In the genomic region with DNA sequence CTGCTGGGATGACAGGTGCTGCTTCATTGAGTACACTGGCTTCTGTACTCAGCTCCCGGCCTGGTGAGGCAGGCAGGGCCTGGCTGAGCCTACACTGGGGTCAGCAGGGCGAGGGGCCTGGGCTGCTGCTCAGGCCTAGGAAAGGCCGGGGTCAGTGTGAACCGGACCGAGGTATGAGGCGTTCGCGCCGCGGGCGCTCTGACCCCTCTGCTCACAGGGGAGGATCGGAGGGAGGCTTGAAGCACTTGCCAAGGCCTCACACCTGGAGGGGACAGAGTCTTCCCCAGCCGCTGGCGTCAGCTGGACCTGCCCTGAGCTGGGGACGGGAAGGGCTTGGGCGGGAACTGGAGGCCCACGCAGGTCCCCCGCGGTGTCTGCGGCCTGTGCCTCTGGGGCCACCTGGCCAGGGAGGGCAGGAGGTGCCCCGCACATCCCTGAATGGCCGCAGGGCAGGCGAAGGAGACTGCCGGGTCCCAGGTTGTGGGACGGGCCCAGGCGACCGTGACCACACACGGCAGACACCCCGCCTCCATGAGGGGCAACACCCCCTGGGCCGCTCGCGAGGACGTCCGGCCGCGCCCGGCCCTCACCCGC, we compare ENCODE assay signal across 8 cellular contexts. TPM values are rescaled to one million over a fixed set of nuclear protein-coding genes. Genes with fewer than 3 reads are reported as not detected.
A peak's percentile ranks its signal among the peaks of the same experiment; 100 is the strongest.
DNase-seq lines count a peak whose midpoint lies in the region; ATAC-seq and TF ChIP-seq lines count a peak whose summit lies in the region.

No MANE protein-coding gene starts in this region.

- no peaks in the 10 kb centered on the region; the same call in 1 of the 2 replicates for H3K9me3 ChIP-seq in AG04450 (ENCODE audit: control insufficient read depth, insufficient read depth, low read length)
- H3K9me3 ChIP-seq in fibroblast of lung (ENCODE audit: control insufficient read depth, insufficient read depth, low read depth, low read length), result no peaks in the 10 kb centered on the region

- peak overlapping the region; percentile 90 for H3K9ac ChIP-seq in fibroblast of lung (ENCODE audit: insufficient read depth, low read length)

- H3K4me1 Mint-ChIP-seq in T-cell (peaks cover 28 to 45% (median 34%) of the 10 kb centered on the region in 3 donors), progenitor cell of endocrine pancreas (ENCODE audit: low read depth) (peaks cover 9% of the 10 kb centered on the region)

- H3K36me3 Mint-ChIP-seq in T-cell (peaks cover 4% of the 10 kb centered on the region), progenitor cell of endocrine pancreas (ENCODE audit: insufficient read depth) (peaks cover 2% of the 10 kb centered on the region)

- peak overlapping the region; percentile 75 for H3K4me2 ChIP-seq in fibroblast of lung (ENCODE audit: extremely low read depth, insufficient read depth, low read length)

- no peaks in the 10 kb centered on the region for H4K20me1 ChIP-seq in fibroblast of lung (ENCODE audit: control insufficient read depth, extremely low read depth, insufficient read depth, low read length)

- POLR2A ChIA-PET in AG04450 (lab: Yijun Ruan, JAX), result no interaction called here
- POLR2A ChIA-PET in T-cell (lab: Charles Lee), result no interaction called here

- no peak for TF ChIP-seq CTCF in AG04450 (IDR thresholded peaks at IDR 0.05; ENCODE audit: low read depth, low read length)
- TF ChIP-seq CTCF in fibroblast of lung (conservative IDR thresholded peaks at IDR 0.05 in 1 of 2, IDR thresholded peaks at IDR 0.05 in 1 of 2; ENCODE audit: low read depth in 1 of 2, low read length in 2 of 2), result no peak
- no peak for TF ChIP-seq CTCF in progenitor cell of endocrine pancreas (IDR thresholded peaks at IDR 0.05; ENCODE audit: unreplicated experiment)

- peak overlapping the region; percentile 39 to 79 for H3K27ac Mint-ChIP-seq in T-cell
- H3K27ac Mint-ChIP-seq in progenitor cell of endocrine pancreas, result peak overlapping the region; percentile 92

- H2AFZ ChIP-seq in fibroblast of lung (ENCODE audit: low read length), result peak overlapping the region; percentile 65

- H3K79me2 ChIP-seq in fibroblast of lung (ENCODE audit: control insufficient read depth, insufficient read depth, low read length), result peaks cover 5% of the 10 kb centered on the region

- H3K27me3 ChIP-seq in AG04450 (ENCODE audit: control insufficient read depth, insufficient read depth, low read length) (no peaks in the 10 kb centered on the region), fibroblast of lung (ENCODE audit: control insufficient read depth, insufficient read depth, low read length) (no peaks in the 10 kb centered on the region)

- H3K4me3 ChIP-seq in AG04450 (ENCODE audit: low read depth, low read length) (peak overlapping the region; percentile 87), fibroblast of lung (replicated peaks in 1 of 4; ENCODE audit: control extremely low read depth in 1 of 4, insufficient read depth in 1 of 4, low read depth in 3 of 4, low read length in 4 of 4) (peak overlapping the region; percentile 67 to 83 (median 82))

- CTCF ChIA-PET in AG04450 (lab: Charles Lee), result interaction anchor here (1.3 kb wide), 1 partner anchor 217 kb away, joined by 4 read pairs; a partner anchor contains a TSS
- CTCF ChIA-PET in T-cell (lab: Charles Lee), result no interaction called here

- H3K27ac ChIP-seq in AG04450 (ENCODE audit: low read depth, low read length) (peak overlapping the region; percentile 21), fibroblast of lung (ENCODE audit: insufficient read depth, low read length) (peak overlapping the region; percentile 90)

- H3K27me3 Mint-ChIP-seq in T-cell (no peaks in the 10 kb centered on the region), progenitor cell of endocrine pancreas (peaks cover 12% of the 10 kb centered on the region)

- peaks cover 6% of the 10 kb centered on the region for H3K4me1 ChIP-seq in fibroblast of lung (ENCODE audit: control insufficient read depth, extremely low read depth, insufficient read depth, low read length)

- no peak for DNase-seq in AG04450 (ENCODE audit: low read depth, low spot score)
- peak in 3 of 34 experiments; percentile 11 to 13 (median 13) for DNase-seq in T-cell
- peak in 1 of 2 donors; percentile 17 for DNase-seq in fibroblast of lung (ENCODE audit: low read depth in 2 of 2)
- DNase-seq in progenitor cell of endocrine pancreas (ENCODE audit: low spot score, unreplicated experiment), result no peak
- no peak for DNase-seq in NCI-H1092 treated with DMSO at 0.1 percent for 48 hours (lab: John Stamatoyannopoulos, UW)
- no peak for DNase-seq in medulla oblongata (ENCODE audit: extremely low spot score)

- H3K4me3 Mint-ChIP-seq in T-cell (peak overlapping the region; percentile 79 to 84 (median 80)), progenitor cell of endocrine pancreas (ENCODE audit: low read depth) (peak overlapping the region; percentile 84)

- H3K36me3 ChIP-seq in fibroblast of lung (ENCODE audit: control insufficient read depth, insufficient read depth, low read length), result peaks cover 9% of the 10 kb centered on the region

- ATAC-seq in GM18870 (IDR thresholded peaks at IDR 0.05; ENCODE audit: unreplicated experiment) (peak; percentile 9), HG03066 (IDR thresholded peaks at IDR 0.05; ENCODE audit: low read depth, unreplicated experiment) (peak; percentile 15), T-cell (replicated peaks in 1 of 4) (peak; percentile 20 to 33 (median 26))

- H3K9me3 Mint-ChIP-seq in T-cell, result no peaks in the 10 kb centered on the region
- H3K9me3 Mint-ChIP-seq in progenitor cell of endocrine pancreas (ENCODE audit: low read depth), result no peaks in the 10 kb centered on the region

RNA-seq across cellular contexts. Expression of a gene that starts 0.5 kb away (rescaled TPM):
- polyA plus RNA-seq in AG04450 (2011; rRNA removed) (11.9 and 14.4 TPM in 2 replicates), fibroblast of lung (15.4 and 19.0 TPM in 2 replicates)
- 9.0 and 9.1 TPM in 2 replicates for polyA minus RNA-seq in AG04450 (2011; rRNA and poly(A)+ RNA removed)
- total RNA-seq in T-cell (10 to 100 TPM; 11.7 to 13.2 (median 12.2) TPM), fibroblast of lung (31.6 and 33.4 TPM in 2 replicates), progenitor cell of endocrine pancreas (27.5 and 27.6 TPM in 2 replicates)
- 16.0 and 24.6 TPM in 2 replicates for polyA plus RNA-seq in fibroblast of lung (2012)
- 7.5 and 12.7 TPM in 2 replicates for polyA minus RNA-seq in fibroblast of lung (ENCODE audit: low replicate concordance)

RNA-seq across cellular contexts. Expression of a gene that starts 20.3 kb away (rescaled TPM):
- polyA plus RNA-seq in AG04450 (2011; rRNA removed), result 312 and 324 TPM in 2 replicates
- polyA minus RNA-seq in AG04450 (2011; rRNA and poly(A)+ RNA removed), result 243 and 249 TPM in 2 replicates
- 100 to 1,000 TPM in 3 of 5 donors, 10 to 100 TPM in 2; 84.3 to 129 (median 125) TPM for total RNA-seq in T-cell
- 58.3 and 76.1 TPM in 2 replicates for total RNA-seq in fibroblast of lung
- polyA plus RNA-seq in fibroblast of lung, result 271 TPM in 2 replicates
- polyA plus RNA-seq in fibroblast of lung (2012), result 197 and 217 TPM in 2 replicates
- polyA minus RNA-seq in fibroblast of lung (ENCODE audit: low replicate concordance), result 197 and 247 TPM in 2 replicates
- total RNA-seq in progenitor cell of endocrine pancreas, result 93.6 and 99.3 TPM in 2 replicates

RNA-seq across cellular contexts. Expression of a gene that starts 20.5 kb away (rescaled TPM):
- polyA plus RNA-seq in AG04450 (2011; rRNA removed) (3.0 and 3.6 TPM in 2 replicates), fibroblast of lung (3.5 and 3.9 TPM in 2 replicates)
- polyA minus RNA-seq in AG04450 (2011; rRNA and poly(A)+ RNA removed), result 8.1 and 11.0 TPM in 2 replicates
- total RNA-seq in T-cell (10 to 100 TPM in 3 of 5 donors, 1 to 10 TPM in 2; 8.2 to 17.5 (median 13.2) TPM), fibroblast of lung (10.3 and 10.6 TPM in 2 replicates), progenitor cell of endocrine pancreas (34.0 and 35.3 TPM in 2 replicates)
- polyA plus RNA-seq in fibroblast of lung (2012), result 3.6 and 4.3 TPM in 2 replicates
- polyA minus RNA-seq in fibroblast of lung (ENCODE audit: low replicate concordance), result 7.6 and 8.1 TPM in 2 replicates
